ENCODE assay signal across 1 cellular context in genomic region chr12:120686690-120687569, GRCh38.
TF ChIP-seq lines count a peak whose summit lies in the region.

TSS of gene MLEC (plus strand) at chr12:120687149. CDS start at chr12:120687297, 148 bp downstream.

TF ChIP-seq in HEK293, 187 proteins besides CTCF, POLR2A, EP300 and RAD21 (continued from another document and continues in another):
- TF ChIP-seq ZNF132 (tag by site-specific recombination; IDR thresholded peaks at IDR 0.05; ENCODE audit: borderline replicate concordance) (no peak), ZNF354C (tag by site-specific recombination; IDR thresholded peaks at IDR 0.05; ENCODE audit: borderline replicate concordance, low read depth) (no peak), ZNF350 (tag by site-specific recombination; IDR thresholded peaks at IDR 0.05) (no peak), ZNF621 (tag by site-specific recombination; IDR thresholded peaks at IDR 0.05) (no peak), ZNF140 (tag by site-specific recombination; IDR thresholded peaks at IDR 0.05) (no peak), SP3 (tag by site-specific recombination; IDR thresholded peaks at IDR 0.05) (peak; percentile 90), ZNF292 (tag by site-specific recombination; IDR thresholded peaks at IDR 0.05; ENCODE audit: borderline replicate concordance, low read depth) (no peak), ZNF701 (tag by site-specific recombination; IDR thresholded peaks at IDR 0.05) (no peak), ZNF449 (tag by site-specific recombination; IDR thresholded peaks at IDR 0.05) (peak; percentile 78; the same call in 1 of the 2 replicates), ZNF280D (tag by site-specific recombination; IDR thresholded peaks at IDR 0.05) (no peak), SALL2 (tag by site-specific recombination; IDR thresholded peaks at IDR 0.05; ENCODE audit: borderline replicate concordance) (no peak), ZSCAN30 (tag by site-specific recombination; IDR thresholded peaks at IDR 0.05) (peak; percentile 97), ZNF658 (tag by site-specific recombination; IDR thresholded peaks at IDR 0.05) (no peak), KLF9 (tag by site-specific recombination; IDR thresholded peaks at IDR 0.05; ENCODE audit: low read depth) (peak; percentile 100), IKZF3 (tag by site-specific recombination; IDR thresholded peaks at IDR 0.05) (peak; percentile 80), ZNF398 (tag by site-specific recombination; IDR thresholded peaks at IDR 0.05) (peak; percentile 94), ZXDB (tag by site-specific recombination; IDR thresholded peaks at IDR 0.05) (peak; percentile 95), ZBTB8A (tag by site-specific recombination; IDR thresholded peaks at IDR 0.05) (peak; percentile 63), ZNF394 (tag by site-specific recombination; IDR thresholded peaks at IDR 0.05; ENCODE audit: borderline replicate concordance) (peak; percentile 82; the same call in 1 of the 2 replicates), KLF1 (tag by site-specific recombination; IDR thresholded peaks at IDR 0.05) (no peak), ZNF785 (tag by site-specific recombination; IDR thresholded peaks at IDR 0.05) (0 out of 2 replicates have a peak, but pooled peaks have one; percentile 43), OSR2 (tag by site-specific recombination; IDR thresholded peaks at IDR 0.05) (no peak), ZBTB49 (tag by site-specific recombination; IDR thresholded peaks at IDR 0.05; ENCODE audit: low read depth) (no peak), ZNF433 (tag by site-specific recombination; IDR thresholded peaks at IDR 0.05; ENCODE audit: low read depth) (no peak), TRIM28 (IDR thresholded peaks at IDR 0.05; ENCODE audit: borderline replicate concordance, low read length) (no peak), ZFP69B (tag by site-specific recombination; IDR thresholded peaks at IDR 0.05) (peak; percentile 81), ZNF664 (tag by site-specific recombination; IDR thresholded peaks at IDR 0.05) (no peak), ZNF548 (tag by site-specific recombination; IDR thresholded peaks at IDR 0.05) (no peak), BCL11B (tag by site-specific recombination; IDR thresholded peaks at IDR 0.05; ENCODE audit: low read depth) (no peak), ZFP3 (tag by site-specific recombination; IDR thresholded peaks at IDR 0.05; ENCODE audit: low read depth) (no peak), ZBTB20 (tag by site-specific recombination; IDR thresholded peaks at IDR 0.05) (peak; percentile 86), ZNF610 (tag by site-specific recombination; IDR thresholded peaks at IDR 0.05; ENCODE audit: borderline replicate concordance) (peak; percentile 38), ZNF654 (tag by site-specific recombination; IDR thresholded peaks at IDR 0.05; ENCODE audit: low read depth) (0 out of 2 replicates have a peak, but pooled peaks have one; percentile 9), ZNF416 (tag by site-specific recombination; IDR thresholded peaks at IDR 0.05) (no peak), ZNF2 (tag by site-specific recombination; IDR thresholded peaks at IDR 0.05) (peak; percentile 94), ZNF404 (tag by site-specific recombination; IDR thresholded peaks at IDR 0.05) (no peak), HIC1 (tag by site-specific recombination; IDR thresholded peaks at IDR 0.05) (no peak), KLF16 (tag by site-specific recombination; IDR thresholded peaks at IDR 0.05) (peak; percentile 91), ZNF768 (tag by site-specific recombination; IDR thresholded peaks at IDR 0.05) (no peak), ZNF223 (tag by site-specific recombination; IDR thresholded peaks at IDR 0.05) (no peak), ZNF513 (tag by site-specific recombination; IDR thresholded peaks at IDR 0.05) (peak; percentile 35; the same call in 1 of the 2 replicates), OVOL3 (tag by site-specific recombination; IDR thresholded peaks at IDR 0.05) (no peak), ZBTB21 (tag by site-specific recombination; IDR thresholded peaks at IDR 0.05) (peak; percentile 70; the same call in 1 of the 2 replicates), MZF1 (tag by site-specific recombination; IDR thresholded peaks at IDR 0.05; ENCODE audit: borderline replicate concordance) (no peak), ZNF157 (tag by site-specific recombination; IDR thresholded peaks at IDR 0.05) (no peak), ZNF791 (tag by site-specific recombination; IDR thresholded peaks at IDR 0.05) (no peak), ZNF16 (tag by site-specific recombination; IDR thresholded peaks at IDR 0.05; ENCODE audit: low read depth) (no peak; the same call in 1 of the 2 replicates), ZNF324 (tag by site-specific recombination; IDR thresholded peaks at IDR 0.05) (peak; percentile 98), ZNF792 (tag by site-specific recombination; IDR thresholded peaks at IDR 0.05) (no peak), PRDM1 (tag by site-specific recombination; IDR thresholded peaks at IDR 0.05) (no peak), ZSCAN4 (tag by site-specific recombination; IDR thresholded peaks at IDR 0.05) (peak; percentile 56), KLF8 (tag by site-specific recombination; IDR thresholded peaks at IDR 0.05) (peak; percentile 95), ZSCAN16 (tag by site-specific recombination; IDR thresholded peaks at IDR 0.05) (no peak), ZBTB17 (tag by site-specific recombination; IDR thresholded peaks at IDR 0.05) (peak; percentile 96), GLIS1 (tag by site-specific recombination; IDR thresholded peaks at IDR 0.05) (peak; percentile 62; the same call in 1 of the 2 replicates), ZNF169 (tag by site-specific recombination; IDR thresholded peaks at IDR 0.05) (no peak), ZNF175 (tag by site-specific recombination; IDR thresholded peaks at IDR 0.05) (no peak), HOXD13 (CRISPR knock-in tag; IDR thresholded peaks at IDR 0.05; ENCODE audit: borderline replicate concordance) (peak; percentile 31; the same call in 1 of the 2 replicates), GFI1B (tag by site-specific recombination; IDR thresholded peaks at IDR 0.05) (no peak), ZNF423 (tag by site-specific recombination; IDR thresholded peaks at IDR 0.05) (no peak; the same call in 1 of the 2 replicates), ZFP37 (tag by site-specific recombination; IDR thresholded peaks at IDR 0.05) (peak; percentile 84), GLI2 (tag by site-specific recombination; IDR thresholded peaks at IDR 0.05; ENCODE audit: borderline replicate concordance, low read depth) (no peak), ZNF596 (tag by site-specific recombination; IDR thresholded peaks at IDR 0.05) (peak; percentile 55; the same call in 1 of the 2 replicates), ZNF221 (tag by site-specific recombination; IDR thresholded peaks at IDR 0.05; ENCODE audit: borderline replicate concordance) (peak; percentile 21; the same call in 1 of the 2 replicates), ZNF335 (tag by site-specific recombination; conservative IDR thresholded peaks at IDR 0.05) (no peak; the same call in 1 of the 2 replicates)
